In the genomic region with DNA sequence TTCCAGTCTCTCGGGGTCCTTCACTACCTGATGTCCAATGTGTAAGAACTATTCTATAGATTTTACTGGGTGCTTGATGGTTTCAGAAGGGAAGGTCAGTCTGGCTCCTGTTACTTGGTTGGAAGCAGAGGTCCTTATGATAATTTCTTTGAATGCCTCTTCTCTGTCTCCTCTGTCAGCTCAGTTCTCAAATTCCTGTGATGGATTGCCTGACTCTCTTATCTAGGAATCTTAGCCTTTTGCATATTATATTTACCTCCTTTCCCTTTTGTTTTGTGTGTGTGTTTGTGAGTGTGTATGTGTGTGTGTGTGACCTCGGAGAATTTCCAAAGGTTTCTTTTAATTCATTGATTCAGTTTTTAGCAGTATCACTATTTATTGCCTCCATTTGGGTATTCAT, we compare ENCODE assay signal across 17 cellular contexts.
DNase-seq lines count a peak whose midpoint lies in the region; ATAC-seq and TF ChIP-seq lines count a peak whose summit lies in the region.
"Had no signal": no experiment of that assay in that cellular context is flagged by ENCODE, and none has a peak within 500 bp of the region (broad histone marks: within the 10 kb centered on the region; RNA-seq: fewer than 3 reads in every experiment).

No MANE protein-coding gene starts in this region.

- H3K4me1 Mint-ChIP-seq in osteocyte (ENCODE audit: unreplicated experiment) = peaks cover 89% of the 10 kb centered on the region
- H3K4me1 Mint-ChIP-seq: CD4-positive, CD25-positive, alpha-beta regulatory T cell had no signal

- peak overlapping the region in 7 of 11 experiments; percentile 39 to 97 (median 88); a peak in 9 of 22 replicates for H3K27ac ChIP-seq in BLaER1 treated with 17β-estradiol and CSF1 and Interleukin-3, amounts not matched to agents 10 nM and 100 nM
- H3K27ac ChIP-seq in SJSA1 = peak overlapping the region; percentile 98; the same call in 1 of the 2 replicates
- H3K27ac ChIP-seq: BLaER1, GM23248 had no signal

- no peaks in the 10 kb centered on the region for H3K9me3 Mint-ChIP-seq in osteocyte (ENCODE audit: unreplicated experiment)
- H3K9me3 Mint-ChIP-seq: CD4-positive, CD25-positive, alpha-beta regulatory T cell had no signal

- H3K27ac Mint-ChIP-seq in osteocyte (ENCODE audit: unreplicated experiment) = peak overlapping the region; percentile 76
- H3K27ac Mint-ChIP-seq: CD4-positive, CD25-positive, alpha-beta regulatory T cell had no signal

- H3K27me3 Mint-ChIP-seq in osteocyte (ENCODE audit: unreplicated experiment) = no peaks in the 10 kb centered on the region
- H3K27me3 Mint-ChIP-seq: CD4-positive, CD25-positive, alpha-beta regulatory T cell had no signal

- DNase-seq in SJSA1 (ENCODE audit: low read depth in 1 of 2, low spot score in 2 of 2) (no peak), islet precursor cell (peak; percentile 1), osteocyte (ENCODE audit: extremely low spot score, unreplicated experiment) (no peak), HUDEP-2 (lab: John Stamatoyannopoulos, UW; ENCODE audit: unreplicated experiment in 76 of 76) (no peak), kidney tubule cell (ENCODE audit: low spot score) (no peak)
- DNase-seq: 8988T; AML-193; Calu3; CD4-positive, CD25-positive, alpha-beta regulatory T cell; DMS 273 treated with DMSO at 0.1 percent for 48 hours; GM23248 had no signal

- no peak for TF ChIP-seq CTCF in osteocyte (IDR thresholded peaks at IDR 0.05)

- peaks cover 0 to 40% (median 9%) of the 10 kb centered on the region in 11 experiments; a peak in 13 of 22 replicates for H3K9me3 ChIP-seq in BLaER1 treated with 17β-estradiol and CSF1 and Interleukin-3, amounts not matched to agents 10 nM and 100 nM (replicated peaks in 1 of 11)
- H3K9me3 ChIP-seq in SJSA1 (replicated peaks) = 0 out of 2 replicates have a peak, but pooled peaks cover 2% of the 10 kb centered on the region

- H3K36me3 Mint-ChIP-seq in osteocyte (ENCODE audit: unreplicated experiment) = peaks cover 31% of the 10 kb centered on the region
- H3K36me3 Mint-ChIP-seq: CD4-positive, CD25-positive, alpha-beta regulatory T cell had no signal

- H3K27me3 ChIP-seq in BLaER1 treated with 17β-estradiol and CSF1 and Interleukin-3, amounts not matched to agents 10 nM and 100 nM = no peaks in the 10 kb centered on the region
- H3K27me3 ChIP-seq in SJSA1 (replicated peaks) = no peaks in the 10 kb centered on the region
- H3K27me3 ChIP-seq: BLaER1 had no signal

- peak overlapping the region in 7 of 11 experiments; percentile 23 to 84 (median 41); a peak in 11 of 22 replicates for H3K4me2 ChIP-seq in BLaER1 treated with 17β-estradiol and CSF1 and Interleukin-3, amounts not matched to agents 10 nM and 100 nM
- H3K4me2 ChIP-seq: BLaER1 had no signal

- H4K20me1 ChIP-seq in BLaER1 treated with 17β-estradiol and CSF1 and Interleukin-3, amounts not matched to agents 10 nM and 100 nM = no peaks in the 10 kb centered on the region
- H4K20me1 ChIP-seq: BLaER1 had no signal

- H3K9ac ChIP-seq in BLaER1 treated with 17β-estradiol and CSF1 and Interleukin-3, amounts not matched to agents 10 nM and 100 nM = 0 out of 22 replicates have a peak overlapping the region, but pooled peaks of 1 of the 11 experiments have one; percentile 4
- H3K9ac ChIP-seq: BLaER1, GM23248 had no signal

- no peaks in the 10 kb centered on the region for H3K36me3 ChIP-seq in BLaER1 treated with 17β-estradiol and CSF1 and Interleukin-3, amounts not matched to agents 10 nM and 100 nM
- no peaks in the 10 kb centered on the region for H3K36me3 ChIP-seq in SJSA1
- H3K36me3 ChIP-seq: BLaER1 had no signal

- no peak overlapping the region for H3K4me3 Mint-ChIP-seq in osteocyte (ENCODE audit: unreplicated experiment)
- H3K4me3 Mint-ChIP-seq: CD4-positive, CD25-positive, alpha-beta regulatory T cell had no signal

- ATAC-seq in HG02642 (IDR thresholded peaks at IDR 0.05; ENCODE audit: poor library complexity, unreplicated experiment) = no peak
- ATAC-seq: GM12878, HCT116, HepG2 had no signal

- H3K4me1 ChIP-seq in BLaER1 treated with 17β-estradiol and CSF1 and Interleukin-3, amounts not matched to agents 10 nM and 100 nM = peaks cover 42 to 92% (median 50%) of the 10 kb centered on the region in 10 experiments
- H3K4me1 ChIP-seq in SJSA1 (replicated peaks) = peaks cover 74% of the 10 kb centered on the region

- H3K4me3 ChIP-seq in BLaER1 treated with 17β-estradiol and CSF1 and Interleukin-3, amounts not matched to agents 10 nM and 100 nM = no peak overlapping the region
- H3K4me3 ChIP-seq in SJSA1 = no peak overlapping the region
- H3K4me3 ChIP-seq: BLaER1, GM12878, GM23248 had no signal
